ENCODE assay signal across 25 cellular contexts in the genomic region with DNA sequence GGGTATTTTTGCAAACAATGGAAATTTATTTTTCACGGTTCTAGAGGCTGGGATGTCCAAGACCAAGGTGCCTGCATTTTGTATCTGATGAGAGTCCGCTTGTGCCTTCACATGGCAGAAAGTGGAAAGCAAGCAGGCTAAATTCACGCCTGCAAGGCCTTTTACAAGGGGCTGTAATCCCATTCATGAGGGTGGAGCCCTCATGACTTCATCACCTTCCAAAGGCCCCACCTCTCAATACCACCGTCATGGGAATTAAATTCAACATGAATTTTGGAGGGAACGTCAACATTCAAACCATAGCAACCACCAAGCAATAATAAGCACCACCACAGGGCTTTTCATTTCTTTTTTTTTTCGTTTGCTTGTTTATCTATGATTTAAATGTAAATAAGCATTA.
DNase-seq lines count a peak whose midpoint lies in the region; ATAC-seq and TF ChIP-seq lines count a peak whose summit lies in the region.
"Had no signal": no experiment of that assay in that cellular context is flagged by ENCODE, and none has a peak within 500 bp of the region (broad histone marks: within the 10 kb centered on the region; RNA-seq: fewer than 3 reads in every experiment).

No MANE protein-coding gene starts in this region.

- no peaks in the 10 kb centered on the region for H4K20me1 ChIP-seq in SK-N-SH (ENCODE audit: insufficient read depth)

- H3K4me2 ChIP-seq in SK-N-SH, result no peak overlapping the region

- DNase-seq in COLO668 (lab: John Stamatoyannopoulos, UW; ENCODE audit: unreplicated experiment) (peak; percentile 45), COR-L47 (lab: John Stamatoyannopoulos, UW) (peak; percentile 34), NCI-H526 (lab: John Stamatoyannopoulos, UW) (peak; percentile 28 to 34), left colon (no peak), ACHN (no peak), SK-N-SH (no peak)
- DNase-seq: CD8-positive, alpha-beta memory T cell; DMS79; EL; GDM1; Kasumi-1; MV-4-11; NCI-H1105; NCI-H1436 treated with DMSO at 0.1 percent for 48 hours; NCI-H2029; NCI-H2171; NCI-H226; NCI-H524; NK-92 treated with Interleukin-12 subunit alpha and Interleukin-12 subunit beta, amount 100 ng/mL, for 24 hours; PC-3; T-helper 17 cell; T1000 had no signal

- no peak for TF ChIP-seq RAD21 in SK-N-SH (IDR thresholded peaks at IDR 0.05; ENCODE audit: low read length)

- H3K79me2 ChIP-seq in SK-N-SH (ENCODE audit: insufficient read depth), result no peaks in the 10 kb centered on the region

- no peaks in the 10 kb centered on the region for H3K36me3 ChIP-seq in SK-N-SH (replicated peaks in 1 of 2; ENCODE audit: control insufficient read depth in 1 of 2, insufficient read depth in 2 of 2, low read length in 1 of 2)

- H3K4me1 ChIP-seq in SK-N-SH (ENCODE audit: control insufficient read depth in 1 of 2, insufficient read depth in 2 of 2, low read depth in 1 of 2, low read length in 1 of 2), result peaks cover 0 to 20% of the 10 kb centered on the region in 2 experiments; a peak in 2 of 4 replicates

- no peaks in the 10 kb centered on the region for H3F3A ChIP-seq in SK-N-SH (replicated peaks; ENCODE audit: insufficient read depth)

- intact Hi-C loops in left colon (cut with DNase I, micrococcal nuclease), result no loop called here

- H2AFZ ChIP-seq in SK-N-SH (ENCODE audit: low read depth), result no peak overlapping the region

- no peak overlapping the region for H3K27ac ChIP-seq in SK-N-SH (ENCODE audit: low read depth in 2 of 2, low read length in 1 of 2)

- POLR2A ChIA-PET in SK-N-SH (lab: Yijun Ruan, JAX), result no interaction called here

- H3K9me3 ChIP-seq in SK-N-SH, result no peaks in the 10 kb centered on the region

- no peak overlapping the region for H3K4me3 ChIP-seq in SK-N-SH (ENCODE audit: low read depth in 2 of 2, low read length in 1 of 2)
- H3K4me3 ChIP-seq: K562 had no signal

- CTCF ChIA-PET in SK-N-SH (lab: Yijun Ruan, JAX), result no interaction called here

- no peak overlapping the region for H3K9ac ChIP-seq in SK-N-SH

- ATAC-seq in left colon (peak; percentile 80), HG03342 (IDR thresholded peaks at IDR 0.05; ENCODE audit: unreplicated experiment) (no peak)
- ATAC-seq: K562, PC-3, SK-N-SH treated with all-trans-retinoic acid at 6 μM for 48 hours, T-helper 17 cell had no signal

- in situ Hi-C loops in ACHN (cut with HindIII; ENCODE audit: low pct_ligation_motif_present, low pct_unique_long_range_greater_than_20kb, low sequenced_read_pairs), result no loop called here

- WGBS in SK-N-SH (ENCODE audit: low lambda C conversion rate), result 88% methylated on average over 6 of the region's 6 CpGs

- no peak for TF ChIP-seq EP300 in SK-N-SH (IDR thresholded peaks at IDR 0.05; ENCODE audit: borderline replicate concordance in 1 of 2, low read depth in 1 of 2, low read length in 1 of 2)

- no peaks in the 10 kb centered on the region for H3K9me2 ChIP-seq in SK-N-SH

- no peak for TF ChIP-seq CTCF in SK-N-SH (IDR thresholded peaks at IDR 0.05)

- H3K27me3 ChIP-seq in SK-N-SH (ENCODE audit: insufficient read depth), result no peaks in the 10 kb centered on the region

TF ChIP-seq in SK-N-SH, 30 proteins besides CTCF, POLR2A, EP300 and RAD21:
- TF ChIP-seq SMC3 (IDR thresholded peaks at IDR 0.05; ENCODE audit: low read depth, low read length), result no peak
- TF ChIP-seq, protein P1, sequence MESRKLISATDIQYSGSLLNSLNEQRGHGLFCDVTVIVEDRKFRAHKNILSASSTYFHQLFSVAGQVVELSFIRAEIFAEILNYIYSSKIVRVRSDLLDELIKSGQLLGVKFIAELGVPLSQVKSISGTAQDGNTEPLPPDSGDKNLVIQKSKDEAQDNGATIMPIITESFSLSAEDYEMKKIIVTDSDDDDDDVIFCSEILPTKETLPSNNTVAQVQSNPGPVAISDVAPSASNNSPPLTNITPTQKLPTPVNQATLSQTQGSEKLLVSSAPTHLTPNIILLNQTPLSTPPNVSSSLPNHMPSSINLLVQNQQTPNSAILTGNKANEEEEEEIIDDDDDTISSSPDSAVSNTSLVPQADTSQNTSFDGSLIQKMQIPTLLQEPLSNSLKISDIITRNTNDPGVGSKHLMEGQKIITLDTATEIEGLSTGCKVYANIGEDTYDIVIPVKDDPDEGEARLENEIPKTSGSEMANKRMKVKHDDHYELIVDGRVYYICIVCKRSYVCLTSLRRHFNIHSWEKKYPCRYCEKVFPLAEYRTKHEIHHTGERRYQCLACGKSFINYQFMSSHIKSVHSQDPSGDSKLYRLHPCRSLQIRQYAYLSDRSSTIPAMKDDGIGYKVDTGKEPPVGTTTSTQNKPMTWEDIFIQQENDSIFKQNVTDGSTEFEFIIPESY (IDR thresholded peaks at IDR 0.05; ENCODE audit: borderline replicate concordance, low read depth), result no peak
- no peak for TF ChIP-seq TEAD4 (IDR thresholded peaks at IDR 0.05; ENCODE audit: borderline replicate concordance, insufficient read depth)
- no peak for TF ChIP-seq RCOR1 (IDR thresholded peaks at IDR 0.05; ENCODE audit: low read length)
- TF ChIP-seq MXI1 (IDR thresholded peaks at IDR 0.05; ENCODE audit: low read depth, low read length), result no peak
- TF ChIP-seq TAF1 (IDR thresholded peaks at IDR 0.05; ENCODE audit: borderline replicate concordance, low read depth, low read length), result no peak
- TF ChIP-seq, protein P2, sequence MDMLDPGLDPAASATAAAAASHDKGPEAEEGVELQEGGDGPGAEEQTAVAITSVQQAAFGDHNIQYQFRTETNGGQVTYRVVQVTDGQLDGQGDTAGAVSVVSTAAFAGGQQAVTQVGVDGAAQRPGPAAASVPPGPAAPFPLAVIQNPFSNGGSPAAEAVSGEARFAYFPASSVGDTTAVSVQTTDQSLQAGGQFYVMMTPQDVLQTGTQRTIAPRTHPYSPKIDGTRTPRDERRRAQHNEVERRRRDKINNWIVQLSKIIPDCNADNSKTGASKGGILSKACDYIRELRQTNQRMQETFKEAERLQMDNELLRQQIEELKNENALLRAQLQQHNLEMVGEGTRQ (IDR thresholded peaks at IDR 0.05; ENCODE audit: borderline replicate concordance, low read depth, low read length), result no peak

Comparison
In these comparisons a context has a peak if more than half of its experiments do, and no peak if none do; other contexts are left out.
1. DNase-seq: peak in COLO668 (single experiment), COR-L47 (single experiment) and NCI-H526 (2 of 2); none in left colon (0 of 2), ACHN (single experiment) and SK-N-SH (single experiment).